Comparison of ENCODE assay signal across 12 cellular contexts in genomic region chr3:195139091-195139875, GRCh38.
DNase-seq lines count a peak whose midpoint lies in the region; ATAC-seq, FAIRE-seq and TF ChIP-seq lines count a peak whose summit lies in the region.
"Had no signal": no experiment of that assay in that cellular context is flagged by ENCODE, and none has a peak within 500 bp of the region (broad histone marks: within the 10 kb centered on the region; RNA-seq: fewer than 3 reads in every experiment).

No MANE protein-coding gene starts in this region.

- H3K27me3 Mint-ChIP-seq in activated CD4-positive, alpha-beta T cell treated with anti-CD3 and anti-CD28 coated beads, Interleukin-2, amount 10 ng/mL, durations not matched to agents 24 days and 14 days = no peaks in the 10 kb centered on the region

- H3K36me3 ChIP-seq in hepatocyte (replicated peaks; ENCODE audit: insufficient read depth, low read depth) = no peaks in the 10 kb centered on the region

- no peaks in the 10 kb centered on the region for H3K9me3 ChIP-seq in hepatocyte (ENCODE audit: low read depth)

- H3K4me3 Mint-ChIP-seq in activated CD4-positive, alpha-beta T cell treated with anti-CD3 and anti-CD28 coated beads, Interleukin-2, amount 10 ng/mL, durations not matched to agents 24 days and 14 days = no peak overlapping the region
- H3K4me3 Mint-ChIP-seq: CD14-positive monocyte had no signal

- peak overlapping the region; percentile 91 for H3K27ac ChIP-seq in hepatocyte

- H3K4me1 Mint-ChIP-seq in activated CD4-positive, alpha-beta T cell treated with anti-CD3 and anti-CD28 coated beads, Interleukin-2, amount 10 ng/mL, durations not matched to agents 24 days and 14 days = no peaks in the 10 kb centered on the region

- peak; percentile 85 for ATAC-seq in GM18517 (IDR thresholded peaks at IDR 0.05; ENCODE audit: unreplicated experiment)
- peak; percentile 58 for ATAC-seq in GM21576 (IDR thresholded peaks at IDR 0.05; ENCODE audit: unreplicated experiment)
- ATAC-seq in HG03571 (IDR thresholded peaks at IDR 0.05; ENCODE audit: unreplicated experiment) = peak; percentile 94

- no peaks in the 10 kb centered on the region for H3K27me3 ChIP-seq in hepatocyte

- peaks cover 14% of the 10 kb centered on the region for H3K36me3 Mint-ChIP-seq in activated CD4-positive, alpha-beta T cell treated with anti-CD3 and anti-CD28 coated beads, Interleukin-2, amount 10 ng/mL, durations not matched to agents 24 days and 14 days (ENCODE audit: low read depth)

- no peaks in the 10 kb centered on the region for H4K20me1 ChIP-seq in hepatocyte (ENCODE audit: insufficient read depth, poor library complexity, severe bottlenecking)

- H2AFZ ChIP-seq in hepatocyte = no peak overlapping the region

- no peak for TF ChIP-seq CTCF in hepatocyte (IDR thresholded peaks at IDR 0.05; ENCODE audit: poor library complexity)

- DNase-seq in hepatocyte (ENCODE audit: low spot score) = no peak
- DNase-seq in superior temporal gyrus (ENCODE audit: extremely low spot score) = no peak
- DNase-seq in activated CD4-positive, alpha-beta T cell treated with anti-CD3 and anti-CD28 coated beads, Interleukin-2, amount 10 ng/mL, durations not matched to agents 24 days and 14 days = no peak
- no peak for DNase-seq in SHP77 treated with DMSO at 0.1 percent for 48 hours (lab: John Stamatoyannopoulos, UW)
- no peak for DNase-seq in HTR-8/SVneo (ENCODE audit: insufficient read length, low spot score)
- DNase-seq: activated CD4-positive, alpha-beta T cell treated with anti-CD3 and anti-CD28 coated beads, Interleukin-2, amount 50 U/mL, for 48 hours; activated naive CD4-positive, alpha-beta T cell treated with Interleukin-2 at 50 U/mL for 16 hours; NCI-H526 had no signal

- no peaks in the 10 kb centered on the region for H3K4me1 ChIP-seq in hepatocyte (ENCODE audit: insufficient read depth)

- no peak overlapping the region for H3K27ac Mint-ChIP-seq in activated CD4-positive, alpha-beta T cell treated with anti-CD3 and anti-CD28 coated beads, Interleukin-2, amount 10 ng/mL, durations not matched to agents 24 days and 14 days

- intact Hi-C loops in activated CD4-positive, alpha-beta T cell treated with anti-CD3 and anti-CD28 coated beads, Interleukin-2, amount 10 ng/mL, durations not matched to agents 24 days and 14 days (cut with micrococcal nuclease) = no loop called here

- no peak overlapping the region for H3K4me3 ChIP-seq in hepatocyte

- H3K9me3 Mint-ChIP-seq in activated CD4-positive, alpha-beta T cell treated with anti-CD3 and anti-CD28 coated beads, Interleukin-2, amount 10 ng/mL, durations not matched to agents 24 days and 14 days = peaks cover 19% of the 10 kb centered on the region

- no peak for FAIRE-seq in HTR-8/SVneo (lab: Jason Lieb, UNC)

- WGBS in hepatocyte (ENCODE audit: low lambda C conversion rate, missing lambda C conversion rate) = 83% methylated on average over 13 of the region's 13 CpGs

- H3K4me2 ChIP-seq in hepatocyte = no peak overlapping the region

- no peaks in the 10 kb centered on the region for H3K79me2 ChIP-seq in hepatocyte

- H3K9me2 ChIP-seq in hepatocyte (replicated peaks; ENCODE audit: insufficient read depth) = no peaks in the 10 kb centered on the region
